14 cellular contexts compared by ENCODE assay signal in genomic region chr6:133955582-133956412, GRCh38. TPM values are rescaled to one million over a fixed set of nuclear protein-coding genes. Genes with fewer than 3 reads are reported as not detected.
DNase-seq lines count a peak whose midpoint lies in the region; ATAC-seq and TF ChIP-seq lines count a peak whose summit lies in the region.
"Had no signal": no experiment of that assay in that cellular context is flagged by ENCODE, and none has a peak within 500 bp of the region (broad histone marks: within the 10 kb centered on the region; RNA-seq: fewer than 3 reads in every experiment).

No MANE protein-coding gene starts in this region.

- H3K4me3 ChIP-seq in BLaER1 (no peak overlapping the region), DOHH2 (ENCODE audit: low read length) (peak overlapping the region; percentile 99; the same call in 1 of the 2 replicates)

- no peaks in the 10 kb centered on the region for H3K9me3 Mint-ChIP-seq in activated B cell treated with CpG ODN at 0.5 μM for 24 hours
- no peaks in the 10 kb centered on the region for H3K9me3 Mint-ChIP-seq in immature natural killer cell

- peaks cover 78% of the 10 kb centered on the region for H3K79me2 ChIP-seq in DOHH2 (ENCODE audit: control insufficient read depth, low read length)

- no peak for TF ChIP-seq CTCF in DOHH2 (IDR thresholded peaks at IDR 0.05; ENCODE audit: low read depth, low read length, poor library complexity, severe bottlenecking)
- TF ChIP-seq CTCF in activated B cell treated with CpG ODN at 0.5 μM for 24 hours (IDR thresholded peaks at IDR 0.05), result no peak
- no peak for TF ChIP-seq CTCF in GM10248 (IDR thresholded peaks at IDR 0.05; ENCODE audit: control extremely low read depth, extremely low read depth, low read depth, missing control alignments)

- intact Hi-C loops in activated B cell treated with CpG ODN at 0.5 μM for 24 hours (cut with micrococcal nuclease), result loop anchor here (10.0 kb wide), 1 partner anchor 679 kb away; no protein-coding TSS in a partner anchor

- no peak for DNase-seq in activated B cell treated with CpG ODN at 0.5 μM for 24 hours
- DNase-seq in immature natural killer cell, result no peak
- no peak for DNase-seq in GM10248 (ENCODE audit: extremely low spot score)
- no peak for DNase-seq in SHP77 (lab: John Stamatoyannopoulos, UW)
- DNase-seq: activated CD4-positive, CD25-positive, alpha-beta regulatory T cell treated with anti-CD3 and anti-CD28 coated beads, Interleukin-2, amount 50 U/mL, for 72 hours; activated gamma-delta T cell; Caco-2; Kasumi-1; NCI-H2029; substantia nigra had no signal

- ATAC-seq in activated B cell treated with CpG ODN at 0.5 μM for 24 hours (ENCODE audit: low read depth), result no peak
- ATAC-seq in GM21360 (IDR thresholded peaks at IDR 0.05; ENCODE audit: unreplicated experiment), result no peak
- ATAC-seq in HG03439 (IDR thresholded peaks at IDR 0.05; ENCODE audit: unreplicated experiment), result no peak

- H3K27ac Mint-ChIP-seq in activated B cell treated with CpG ODN at 0.5 μM for 24 hours, result no peak overlapping the region
- H3K27ac Mint-ChIP-seq in immature natural killer cell, result peak overlapping the region in 5 of 6 donors; percentile 13 to 96 (median 89)

- peak overlapping the region; percentile 95 for H3K4me3 Mint-ChIP-seq in activated B cell treated with CpG ODN at 0.5 μM for 24 hours
- H3K4me3 Mint-ChIP-seq in immature natural killer cell, result peak overlapping the region; percentile 93 to 98 (median 98)

- H3K36me3 ChIP-seq in BLaER1, result no peaks in the 10 kb centered on the region
- peaks cover 11% of the 10 kb centered on the region; the same call in 1 of the 2 replicates for H3K36me3 ChIP-seq in DOHH2 (ENCODE audit: control insufficient read depth, low read length)

- POLR2A ChIA-PET in activated B cell treated with CpG ODN at 0.5 μM for 24 hours (lab: Charles Lee), result interaction anchor here (0.6 kb wide), 1 partner anchor 14 kb away, joined by 8 read pairs; no protein-coding TSS in a partner anchor
- POLR2A ChIA-PET in GM10248 (lab: Yijun Ruan, JAX), result no interaction called here

- peaks cover 14% of the 10 kb centered on the region for H3K36me3 Mint-ChIP-seq in activated B cell treated with CpG ODN at 0.5 μM for 24 hours (ENCODE audit: low read depth)
- no peaks in the 10 kb centered on the region for H3K36me3 Mint-ChIP-seq in immature natural killer cell

- H3K4me2 ChIP-seq in BLaER1, result peak overlapping the region; percentile 94
- H3K4me2 ChIP-seq in DOHH2 (ENCODE audit: low read length), result peak overlapping the region; percentile 84; the same call in 1 of the 2 replicates

- H3K4me1 Mint-ChIP-seq in activated B cell treated with CpG ODN at 0.5 μM for 24 hours, result peaks cover 72% of the 10 kb centered on the region
- peaks cover 76 to 83% of the 10 kb centered on the region in 2 donors for H3K4me1 Mint-ChIP-seq in immature natural killer cell

- CTCF ChIA-PET in activated B cell treated with CpG ODN at 0.5 μM for 24 hours (lab: Charles Lee) (interaction anchor here (0.8 to 2.6 kb wide), 3 partner anchors 9 to 141 kb away, joined by 3 to 8 read pairs (median 7); no protein-coding TSS in a partner anchor), GM10248 (lab: Yijun Ruan, JAX) (interaction anchor here (0.9 to 3.0 kb wide), 5 partner anchors 10 to 141 kb away, joined by 3 to 18 read pairs (median 5); no protein-coding TSS in a partner anchor)

- H3K27me3 ChIP-seq in BLaER1 (no peaks in the 10 kb centered on the region), DOHH2 (ENCODE audit: control insufficient read depth, low read length) (no peaks in the 10 kb centered on the region)

- H3K9me3 ChIP-seq in BLaER1 (0 out of 2 replicates have a peak, but pooled peaks cover 3% of the 10 kb centered on the region), DOHH2 (ENCODE audit: control insufficient read depth, insufficient read depth, low read length) (no peaks in the 10 kb centered on the region)
- H3K9me3 ChIP-seq: Caco-2 had no signal

- H3K27me3 Mint-ChIP-seq in activated B cell treated with CpG ODN at 0.5 μM for 24 hours (no peaks in the 10 kb centered on the region), immature natural killer cell (ENCODE audit: low read depth in 3 of 3) (peaks cover 4 to 11% (median 6%) of the 10 kb centered on the region in 3 donors)

- H3K9me2 ChIP-seq in DOHH2 (replicated peaks; ENCODE audit: control insufficient read depth, low read length), result no peaks in the 10 kb centered on the region

- H3K4me1 ChIP-seq in BLaER1, result peaks cover 35% of the 10 kb centered on the region
- peaks cover 51% of the 10 kb centered on the region for H3K4me1 ChIP-seq in DOHH2 (ENCODE audit: control insufficient read depth, low read length)

- H3K27ac ChIP-seq in BLaER1, result no peak overlapping the region
- H3K27ac ChIP-seq in DOHH2 (ENCODE audit: low read depth, low read length), result no peak overlapping the region

- peaks cover 4% of the 10 kb centered on the region for H3F3A ChIP-seq in DOHH2 (ENCODE audit: control insufficient read depth, insufficient read depth)

- H4K20me1 ChIP-seq in BLaER1 (peaks cover 73% of the 10 kb centered on the region), DOHH2 (ENCODE audit: control insufficient read depth, insufficient read depth, low read depth, low read length) (peaks cover 42% of the 10 kb centered on the region)

- no peak overlapping the region for H3K9ac ChIP-seq in BLaER1

RNA-seq across cellular contexts. Expression of gene TBPL1, which starts 2.8 kb away (rescaled TPM):
- total RNA-seq in activated B cell treated with CpG ODN at 0.5 μM for 24 hours, result 33.0 and 35.7 TPM in 2 replicates
- 10 to 100 TPM; 62.5 to 77.7 (median 67.1) TPM for polyA plus RNA-seq in immature natural killer cell
